14 cellular contexts compared by ENCODE assay signal in the genomic region with DNA sequence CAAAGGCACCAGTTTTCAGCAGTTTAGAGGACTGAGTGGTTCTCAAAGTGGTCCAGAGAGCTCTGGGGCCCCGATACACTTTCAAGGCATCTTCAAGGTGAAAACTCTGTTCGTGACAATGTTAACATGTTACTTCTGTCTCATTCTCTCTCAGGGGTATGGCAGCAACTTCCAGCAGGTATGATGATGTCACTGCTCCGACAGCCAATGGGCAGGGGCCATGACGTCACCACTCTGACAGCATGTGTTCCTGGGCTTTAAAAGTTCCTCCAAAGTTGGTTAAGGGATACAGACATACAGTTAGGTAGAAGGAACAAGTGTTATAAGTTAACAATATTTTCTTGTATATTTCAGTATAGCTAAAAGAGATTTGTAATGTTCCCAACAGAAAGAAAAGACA.
DNase-seq lines count a peak whose midpoint lies in the region; ATAC-seq and TF ChIP-seq lines count a peak whose summit lies in the region.
"Had no signal": no experiment of that assay in that cellular context is flagged by ENCODE, and none has a peak within 500 bp of the region (broad histone marks: within the 10 kb centered on the region; RNA-seq: fewer than 3 reads in every experiment).

No MANE protein-coding gene starts in this region.

- no peaks in the 10 kb centered on the region for H3K9me3 ChIP-seq in mammary epithelial cell (replicated peaks; ENCODE audit: insufficient read depth, low read length)
- H3K9me3 ChIP-seq in upper lobe of left lung = no peaks in the 10 kb centered on the region
- H3K9me3 ChIP-seq: suprapubic skin had no signal

- H3K36me3 Mint-ChIP-seq in MCF 10A (ENCODE audit: insufficient read depth, unreplicated experiment) = no peaks in the 10 kb centered on the region
- no peaks in the 10 kb centered on the region for H3K36me3 Mint-ChIP-seq in brain
- no peaks in the 10 kb centered on the region for H3K36me3 Mint-ChIP-seq in nephron (ENCODE audit: low read depth)

- H3K4me1 Mint-ChIP-seq in MCF 10A (ENCODE audit: insufficient read depth, unreplicated experiment) = peaks cover 64% of the 10 kb centered on the region
- peaks cover 56% of the 10 kb centered on the region for H3K4me1 Mint-ChIP-seq in brain
- peaks cover 6% of the 10 kb centered on the region for H3K4me1 Mint-ChIP-seq in nephron

- H4K20me1 ChIP-seq in mammary epithelial cell (ENCODE audit: insufficient read depth, low read length) = no peaks in the 10 kb centered on the region

- H3K27me3 Mint-ChIP-seq in MCF 10A (ENCODE audit: insufficient read depth, unreplicated experiment) (no peaks in the 10 kb centered on the region), brain (peaks cover 5% of the 10 kb centered on the region), nephron (ENCODE audit: low read depth) (peaks cover 9% of the 10 kb centered on the region)

- BruUV-seq in MCF 10A (replicated peaks; lab: Mats Ljungman, UMichigan) = no TSS peak
- no TSS peak for BruUV-seq in mammary epithelial cell (replicated peaks; lab: Mats Ljungman, UMichigan)

- H3K9ac ChIP-seq in mammary epithelial cell (ENCODE audit: insufficient read depth, low read length) = no peak overlapping the region

- H3K36me3 ChIP-seq in mammary epithelial cell (ENCODE audit: insufficient read depth, low read length) (no peaks in the 10 kb centered on the region), upper lobe of left lung (no peaks in the 10 kb centered on the region)
- H3K36me3 ChIP-seq: suprapubic skin had no signal

- WGBS in mammary epithelial cell (ENCODE audit: low coverage, missing lambda C conversion rate) = 79% methylated on average over 4 of the region's 4 CpGs
- 57 to 76% methylated on average over 4 of the region's 4 CpGs for WGBS in upper lobe of left lung, 2 donors

- dilution Hi-C loops in mammary epithelial cell (cut with HindIII; ENCODE audit: low sequenced_read_pairs) = no loop called here

- no peak for ATAC-seq in upper lobe of left lung (ENCODE audit: low FRiP score in 2 of 2)
- no peak for ATAC-seq in esophagus mucosa
- no peak for ATAC-seq in HG02798 (IDR thresholded peaks at IDR 0.05; ENCODE audit: poor library complexity, unreplicated experiment)
- ATAC-seq in GM18858 (IDR thresholded peaks at IDR 0.05; ENCODE audit: unreplicated experiment) = no peak

- TF ChIP-seq EP300 in upper lobe of left lung (IDR thresholded peaks at IDR 0.05) = no peak

- H3K27ac Mint-ChIP-seq in MCF 10A (ENCODE audit: low read depth, unreplicated experiment) (peak overlapping the region; percentile 95), brain (peak overlapping the region in 3 of 5 experiments; percentile 43 to 78 (median 69)), nephron (peak overlapping the region in 2 of 3 experiments; percentile 6 to 16)
- H3K27ac Mint-ChIP-seq: activated T-helper 2 cell treated with anti-CD3 and anti-CD28 coated beads, Interferon-gamma antibody, Interleukin-2, Interleukin-4, amounts not matched to agents 10 μg/mL and 5 μg/mL and 100 μg/mL, durations not matched to agents 14 hours and 24 hours and 36 hours had no signal

- CTCF ChIA-PET in MCF 10A (lab: Yijun Ruan, JAX) = interaction anchor here (0.9 to 1.0 kb wide), 2 partner anchors 13 to 336 kb away, joined by 3 read pairs; no protein-coding TSS in a partner anchor
- CTCF ChIA-PET in mammary epithelial cell (lab: Charles Lee; ENCODE audit: low non-redundant PET) = no interaction called here

- in situ Hi-C loops in mammary epithelial cell (cut with MboI; ENCODE audit: low sequenced_read_pairs in 2 of 2) = no loop called here

- no peak for TF ChIP-seq POLR2A in upper lobe of left lung (IDR thresholded peaks at IDR 0.05)

- H3K27me3 ChIP-seq in mammary epithelial cell (ENCODE audit: insufficient read depth, low read length) (no peaks in the 10 kb centered on the region), upper lobe of left lung (no peaks in the 10 kb centered on the region)

- no peak for DNase-seq in MCF 10A (ENCODE audit: unreplicated experiment)
- DNase-seq in mammary epithelial cell = no peak
- no peak for DNase-seq in upper lobe of left lung
- DNase-seq: erythroblast, MM.1S, NCI-H524 had no signal

- H2AFZ ChIP-seq in mammary epithelial cell (ENCODE audit: low read depth, low read length) = no peak overlapping the region

- H3K4me3 Mint-ChIP-seq in MCF 10A (ENCODE audit: unreplicated experiment) (no peak overlapping the region), brain (no peak overlapping the region), nephron (peak overlapping the region in 2 of 3 experiments; percentile 27 to 28)

- H3K4me2 ChIP-seq in mammary epithelial cell (ENCODE audit: insufficient read depth, low read depth, low read length) = no peak overlapping the region

- intact Hi-C loops in MCF 10A (cut with micrococcal nuclease) (no loop called here), mammary epithelial cell (cut with micrococcal nuclease) (loop anchor here (5.0 kb wide), 1 partner anchor 88 kb away; a partner anchor contains a TSS)

- no peaks in the 10 kb centered on the region for H3K79me2 ChIP-seq in mammary epithelial cell (ENCODE audit: insufficient read depth, low read length)

- POLR2A ChIA-PET in MCF 10A (lab: Yijun Ruan, JAX) = interaction anchor here (0.9 to 2.5 kb wide), 8 partner anchors 8 to 207 kb away, joined by 3 to 13 read pairs (median 6); a partner anchor contains a TSS

- H3K4me1 ChIP-seq in mammary epithelial cell (ENCODE audit: insufficient read depth, low read length) (peaks cover 42% of the 10 kb centered on the region), upper lobe of left lung (peaks cover 18 to 50% (median 41%) of the 10 kb centered on the region in 4 donors)

- H3K4me3 ChIP-seq in mammary epithelial cell (replicated peaks in 1 of 3; ENCODE audit: insufficient read depth in 1 of 3, low read depth in 2 of 3, low read length in 3 of 3) (no peak overlapping the region), upper lobe of left lung (no peak overlapping the region)
- H3K4me3 ChIP-seq: suprapubic skin had no signal

- no peak overlapping the region for H3K27ac ChIP-seq in mammary epithelial cell (ENCODE audit: insufficient read depth, low read depth, low read length)
- peak overlapping the region; percentile 79 to 85 (median 82) for H3K27ac ChIP-seq in upper lobe of left lung
- H3K27ac ChIP-seq: C4-2B had no signal

- TF ChIP-seq CTCF in MCF 10A (IDR thresholded peaks at IDR 0.05; ENCODE audit: unreplicated experiment) (no peak), mammary epithelial cell (conservative IDR thresholded peaks at IDR 0.05 in 1 of 2, IDR thresholded peaks at IDR 0.05 in 1 of 2; ENCODE audit: extremely low read depth in 1 of 2, insufficient read depth in 1 of 2, low read depth in 1 of 2, low read length in 2 of 2) (no peak), brain (conservative IDR thresholded peaks at IDR 0.05) (no peak), nephron (IDR thresholded peaks at IDR 0.05; ENCODE audit: unreplicated experiment in 3 of 3) (no peak), upper lobe of left lung (IDR thresholded peaks at IDR 0.05) (no peak)

- no peaks in the 10 kb centered on the region for H3K9me3 Mint-ChIP-seq in MCF 10A (ENCODE audit: unreplicated experiment)
- H3K9me3 Mint-ChIP-seq in brain = peaks cover 0 to 2% (median 0%) of the 10 kb centered on the region in 5 experiments
- no peaks in the 10 kb centered on the region for H3K9me3 Mint-ChIP-seq in nephron
- H3K9me3 Mint-ChIP-seq: activated T-helper 2 cell treated with anti-CD3 and anti-CD28 coated beads, Interferon-gamma antibody, Interleukin-2, Interleukin-4, amounts not matched to agents 10 μg/mL and 5 μg/mL and 100 μg/mL, durations not matched to agents 14 hours and 24 hours and 36 hours had no signal

Comparison
In these comparisons a context has a peak if more than half of its experiments do, and no peak if none do; other contexts are left out.
1. H3K27ac Mint-ChIP-seq: peak in every context shown above with its lines; median percentile 95 in MCF 10A; 69 in brain; 11 in nephron.
2. H3K4me3 Mint-ChIP-seq: peak in nephron (2 of 3); none in MCF 10A (single experiment) and brain (0 of 5).